8 cellular contexts compared by ENCODE assay signal in the genomic region with DNA sequence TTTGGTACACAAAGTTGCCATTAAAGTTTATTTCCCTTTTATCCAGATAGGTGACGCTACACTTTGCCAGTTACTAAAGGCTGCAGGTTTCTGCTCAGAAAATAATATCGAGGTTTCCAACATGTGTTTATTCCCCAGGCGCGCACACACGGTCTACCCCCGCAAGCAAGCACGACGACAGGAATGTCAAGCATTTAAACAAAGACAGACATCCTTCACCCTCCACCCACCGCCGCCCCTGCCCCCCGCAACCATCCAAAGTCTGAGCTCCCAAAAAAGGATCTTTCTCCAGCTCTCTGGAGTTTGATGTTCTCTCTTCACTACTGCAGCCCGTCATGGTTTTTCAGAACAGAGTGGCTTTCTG. TPM values are rescaled to one million over a fixed set of nuclear protein-coding genes. Genes with fewer than 3 reads are reported as not detected.
DNase-seq lines count a peak whose midpoint lies in the region; ATAC-seq and TF ChIP-seq lines count a peak whose summit lies in the region.

No MANE protein-coding gene starts in this region.

- H3K9me3 ChIP-seq in AG04450 (ENCODE audit: control insufficient read depth, insufficient read depth, low read length) = no peaks in the 10 kb centered on the region; the same call in 1 of the 2 replicates

- no peak overlapping the region for H3K27ac ChIP-seq in AG04450 (ENCODE audit: low read depth, low read length)

- no peak for ATAC-seq in GM18909 (IDR thresholded peaks at IDR 0.05; ENCODE audit: poor library complexity, unreplicated experiment)
- ATAC-seq in GM21723 (IDR thresholded peaks at IDR 0.05; ENCODE audit: unreplicated experiment) = no peak

- H3K4me1 Mint-ChIP-seq in HFFc6 (ENCODE audit: low read depth) (peaks cover 49% of the 10 kb centered on the region), chondrocyte (ENCODE audit: low read depth) (peaks cover 27% of the 10 kb centered on the region)

- peak; percentile 33; the same call in 1 of the 2 replicates for TF ChIP-seq CTCF in AG04450 (IDR thresholded peaks at IDR 0.05; ENCODE audit: low read depth, low read length)
- peak; percentile 31; the same call in 1 of the 2 replicates for TF ChIP-seq CTCF in HFFc6 (IDR thresholded peaks at IDR 0.05)
- peak; percentile 76 for TF ChIP-seq CTCF in chondrocyte (IDR thresholded peaks at IDR 0.05)

- DNase-seq in AG04450 (ENCODE audit: low read depth, low spot score) (no peak), HFFc6 (no peak), chondrocyte (ENCODE audit: low spot score) (no peak), midbrain (lab: John Stamatoyannopoulos, UW) (peak; percentile 21), NCI-H1436 (lab: John Stamatoyannopoulos, UW) (no peak), NCI-H2107 treated with DMSO at 0.1 percent for 48 hours (lab: John Stamatoyannopoulos, UW; ENCODE audit: unreplicated experiment) (no peak)

- no peaks in the 10 kb centered on the region for H3K27me3 ChIP-seq in AG04450 (ENCODE audit: control insufficient read depth, insufficient read depth, low read length)

- CTCF ChIA-PET in AG04450 (lab: Charles Lee) = interaction anchor here (0.6 to 1.4 kb wide), 8 partner anchors 15 to 660 kb away, joined by 3 to 5 read pairs (median 3); no protein-coding TSS in a partner anchor

- H3K27ac Mint-ChIP-seq in HFFc6 = no peak overlapping the region
- H3K27ac Mint-ChIP-seq in chondrocyte (ENCODE audit: unreplicated experiment) = peak overlapping the region; percentile 98

- no peaks in the 10 kb centered on the region; the same call in 1 of the 2 replicates for H3K36me3 Mint-ChIP-seq in HFFc6 (ENCODE audit: low read depth)
- peaks cover 9% of the 10 kb centered on the region for H3K36me3 Mint-ChIP-seq in chondrocyte (ENCODE audit: low read depth)

- H3K4me3 ChIP-seq in AG04450 (ENCODE audit: low read depth, low read length) = peak overlapping the region; percentile 87

- H3K27me3 Mint-ChIP-seq in HFFc6 (ENCODE audit: insufficient read depth) = peaks cover 28% of the 10 kb centered on the region
- no peaks in the 10 kb centered on the region for H3K27me3 Mint-ChIP-seq in chondrocyte (ENCODE audit: low read depth)

- POLR2A ChIA-PET in AG04450 (lab: Yijun Ruan, JAX) = interaction anchor here (0.6 to 1.4 kb wide), 5 partner anchors 45 to 227 kb away, joined by 3 to 5 read pairs (median 4); no protein-coding TSS in a partner anchor

- peaks cover 6% of the 10 kb centered on the region for H3K9me3 Mint-ChIP-seq in HFFc6
- H3K9me3 Mint-ChIP-seq in chondrocyte (ENCODE audit: low read depth) = no peaks in the 10 kb centered on the region

- H3K4me3 Mint-ChIP-seq in HFFc6 (peak overlapping the region; percentile 85), chondrocyte (ENCODE audit: unreplicated experiment) (peak overlapping the region; percentile 95)

RNA-seq across cellular contexts. Expression of a gene that starts 1.3 kb away (rescaled TPM):
- polyA plus RNA-seq in AG04450 (2011; rRNA removed) = 18.5 and 20.0 TPM in 2 replicates
- polyA minus RNA-seq in AG04450 (2011; rRNA and poly(A)+ RNA removed) = 61.6 and 62.8 TPM in 2 replicates
- total RNA-seq in HFFc6 (2021; fragmentation: NEBNext Ultra II Directional; extraction: Animal tissue kit (Norgen Biotek cat#: 25700)) = 1 to 10 TPM in 2 of 6 experiments, under 1 TPM in 3, not detected in 1; 0.02 to 1.1 (median 0.23) TPM
- 70.3 to 141 TPM (median 72.3 TPM) in 3 replicates for total RNA-seq in chondrocyte

Comparison
In these comparisons a context has a peak if more than half of its experiments do, and no peak if none do; other contexts are left out.
1. RNA of a gene that starts 1.3 kb away (total RNA-seq): 70.3 to 141 TPM in chondrocyte; 0.02 to 1.1 TPM in HFFc6; every median in the first group is over 10 times any median in the second.
2. Peak in every context shown above with its lines, with median percentiles within 50 percentile points of each other: CTCF ChIP-seq.